ENCODE assay signal across 30 cellular contexts in the genomic region with DNA sequence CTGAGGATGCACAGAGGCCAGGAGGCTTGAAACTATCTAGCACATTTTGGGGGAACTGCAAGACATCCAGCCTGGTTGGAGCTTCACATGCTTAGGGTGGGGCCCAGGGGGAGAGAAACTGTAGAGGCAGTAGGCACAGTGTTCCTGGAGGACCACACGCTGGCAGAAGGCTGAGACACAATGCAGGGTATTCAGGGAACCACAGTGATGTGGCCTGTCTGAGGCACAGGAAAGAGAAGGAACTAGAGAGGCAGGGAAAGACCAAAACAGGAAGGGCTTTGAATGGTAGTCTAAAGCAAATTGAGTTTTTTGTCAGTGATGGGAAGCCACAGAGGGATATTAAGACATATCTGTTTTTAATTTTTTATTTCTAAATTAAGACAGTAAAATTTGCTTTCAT.
"Had no signal": no experiment of that assay in that cellular context is flagged by ENCODE, and none has a peak within 500 bp of the region (broad histone marks: within the 10 kb centered on the region; RNA-seq: fewer than 3 reads in every experiment).

No MANE protein-coding gene starts in this region.

- DNase-seq: activated B cell treated with CpG ODN at 0.5 μM for 24 hours; activated CD4-positive, alpha-beta T cell treated with anti-CD3 and anti-CD28 coated beads for 1 hour; activated CD4-positive, alpha-beta T cell treated with anti-CD3 and anti-CD28 coated beads, Interleukin-2, amount 10 ng/mL, durations not matched to agents 24 days and 14 days; activated CD4-positive, alpha-beta T cell treated with anti-CD3 and anti-CD28 coated beads, Interleukin-2, amount 50 U/mL, for 48 hours; activated gamma-delta T cell; activated naive CD4-positive, alpha-beta T cell treated with anti-CD3 and anti-CD28 coated beads, Interleukin-2, amount 10 ng/mL, durations not matched to agents 7 days and 5 days; activated naive CD8-positive, alpha-beta T cell treated with anti-CD3 and anti-CD28 coated beads, Interleukin-2, amount 10 ng/mL, durations not matched to agents 7 days and 5 days; activated T-cell treated with anti-CD3 and anti-CD28 coated beads for 4 hours; activated T-cell treated with anti-CD3 and anti-CD28 coated beads, Interleukin-2, amount 50 U/mL, for 48 hours; adrenal gland; anterior cingulate cortex; caudate nucleus; colonic mucosa; NCI-H1105; NCI-H1436; NCI-H1694 treated with DMSO at 0.1 percent for 48 hours; NCI-H2029 treated with DMSO at 0.1 percent for 48 hours; NCI-H345; NCI-H510A treated with DMSO at 0.1 percent for 48 hours; NCI-H69; NK-92 treated with Interleukin-12 subunit alpha and Interleukin-12 subunit beta, amount 100 ng/mL, for 24 hours; PC-3; SJCRH30; T-helper 17 cell; T-helper 9 cell had no signal

- H3K27me3 Mint-ChIP-seq: activated B cell treated with CpG ODN at 0.5 μM for 24 hours; activated CD4-positive, alpha-beta T cell treated with anti-CD3 and anti-CD28 coated beads, Interleukin-2, amount 10 ng/mL, durations not matched to agents 24 days and 14 days; activated naive CD4-positive, alpha-beta T cell treated with anti-CD3 and anti-CD28 coated beads, Interleukin-2, amount 10 ng/mL, durations not matched to agents 7 days and 5 days; activated T-helper 17 cell treated with anti-CD3 and anti-CD28 coated beads, Interleukin-2, amount 50 U/mL, for 72 hours; T-helper 17 cell had no signal

- H3K4me1 ChIP-seq: adrenal gland, breast epithelium, colonic mucosa, SJCRH30 had no signal

- FAIRE-seq: RCC 7860, TTC549 had no signal

- H3K36me3 ChIP-seq: adrenal gland, breast epithelium, colonic mucosa, SJCRH30 had no signal

- H3K4me3 ChIP-seq: adrenal gland, breast epithelium, colonic mucosa, SJCRH30 had no signal

- H3K4me3 Mint-ChIP-seq: activated B cell treated with CpG ODN at 0.5 μM for 24 hours; activated CD4-positive, alpha-beta T cell treated with anti-CD3 and anti-CD28 coated beads, Interleukin-2, amount 10 ng/mL, durations not matched to agents 24 days and 14 days; activated naive CD4-positive, alpha-beta T cell treated with anti-CD3 and anti-CD28 coated beads, Interleukin-2, amount 10 ng/mL, durations not matched to agents 7 days and 5 days; activated naive CD8-positive, alpha-beta T cell treated with anti-CD3 and anti-CD28 coated beads, Interleukin-2, amount 10 ng/mL, durations not matched to agents 7 days and 5 days; activated T-helper 17 cell treated with anti-CD3 and anti-CD28 coated beads, Interleukin-2, amount 50 U/mL, for 72 hours; T-helper 17 cell had no signal

- H3K27me3 ChIP-seq: adrenal gland, breast epithelium, colonic mucosa, SJCRH30 had no signal

- H3K9me3 Mint-ChIP-seq: activated CD4-positive, alpha-beta T cell treated with anti-CD3 and anti-CD28 coated beads, Interleukin-2, amount 10 ng/mL, durations not matched to agents 24 days and 14 days; activated naive CD4-positive, alpha-beta T cell treated with anti-CD3 and anti-CD28 coated beads, Interleukin-2, amount 10 ng/mL, durations not matched to agents 7 days and 5 days; activated T-helper 17 cell treated with anti-CD3 and anti-CD28 coated beads, Interleukin-2, amount 50 U/mL, for 72 hours had no signal

- H3K27ac Mint-ChIP-seq: activated B cell treated with CpG ODN at 0.5 μM for 24 hours; activated CD4-positive, alpha-beta T cell treated with anti-CD3 and anti-CD28 coated beads, Interleukin-2, amount 10 ng/mL, durations not matched to agents 24 days and 14 days; activated naive CD4-positive, alpha-beta T cell treated with anti-CD3 and anti-CD28 coated beads, Interleukin-2, amount 10 ng/mL, durations not matched to agents 7 days and 5 days; activated naive CD8-positive, alpha-beta T cell treated with anti-CD3 and anti-CD28 coated beads, Interleukin-2, amount 10 ng/mL, durations not matched to agents 7 days and 5 days; activated T-helper 17 cell treated with anti-CD3 and anti-CD28 coated beads, Interleukin-2, amount 50 U/mL, for 72 hours; T-helper 17 cell had no signal

- H3K27ac ChIP-seq: adrenal gland, breast epithelium, colonic mucosa, SJCRH30 had no signal

- ATAC-seq: activated T-helper 17 cell treated with anti-CD3 and anti-CD28 coated beads, Interleukin-2, amount 50 U/mL, for 72 hours; PC-3; SK-N-SH treated with all-trans-retinoic acid at 6 μM for 48 hours; T-helper 17 cell had no signal

- H3K9me3 ChIP-seq: adrenal gland, breast epithelium, colonic mucosa, SJCRH30 had no signal

- H3K4me1 Mint-ChIP-seq: activated B cell treated with CpG ODN at 0.5 μM for 24 hours; activated CD4-positive, alpha-beta T cell treated with anti-CD3 and anti-CD28 coated beads, Interleukin-2, amount 10 ng/mL, durations not matched to agents 24 days and 14 days; activated naive CD4-positive, alpha-beta T cell treated with anti-CD3 and anti-CD28 coated beads, Interleukin-2, amount 10 ng/mL, durations not matched to agents 7 days and 5 days; activated naive CD8-positive, alpha-beta T cell treated with anti-CD3 and anti-CD28 coated beads, Interleukin-2, amount 10 ng/mL, durations not matched to agents 7 days and 5 days; activated T-helper 17 cell treated with anti-CD3 and anti-CD28 coated beads, Interleukin-2, amount 50 U/mL, for 72 hours; T-helper 17 cell had no signal

- H3K36me3 Mint-ChIP-seq: activated naive CD4-positive, alpha-beta T cell treated with anti-CD3 and anti-CD28 coated beads, Interleukin-2, amount 10 ng/mL, durations not matched to agents 7 days and 5 days; activated naive CD8-positive, alpha-beta T cell treated with anti-CD3 and anti-CD28 coated beads, Interleukin-2, amount 10 ng/mL, durations not matched to agents 7 days and 5 days had no signal
